Comparison of ENCODE assay signal across 7 cellular contexts in genomic region chr1:166479052-166479631, GRCh38.
DNase-seq lines count a peak whose midpoint lies in the region; TF ChIP-seq lines count a peak whose summit lies in the region.

No MANE protein-coding gene starts in this region.

- peak; percentile 20 for DNase-seq in GM10266 (ENCODE audit: extremely low spot score)
- DNase-seq in NCI-H226, result peak; percentile 3
- DNase-seq in activated CD4-positive, alpha-beta T cell treated with anti-CD3 and anti-CD28 coated beads, Interleukin-2, amount 50 U/mL, for 4 hours, result peak; percentile 33 to 41
- peak; percentile 45 to 73 for DNase-seq in erythroblast (lab: John Stamatoyannopoulos, UW)
- DNase-seq in neural crest cell (ENCODE audit: low read depth, low spot score), result peak; percentile 54
- no peak for DNase-seq in type B pancreatic cell (ENCODE audit: extremely low spot score, unreplicated experiment)

- H3K27ac Mint-ChIP-seq in neural crest cell (ENCODE audit: unreplicated experiment), result no peak overlapping the region
- H3K27ac Mint-ChIP-seq in type B pancreatic cell, result no peak overlapping the region

- H3K36me3 Mint-ChIP-seq in neural crest cell (ENCODE audit: low read depth) (no peaks in the 10 kb centered on the region), type B pancreatic cell (no peaks in the 10 kb centered on the region)

- no peak overlapping the region for H3K27ac ChIP-seq in HEK293 (ENCODE audit: extremely low read depth, low read depth, low read length)

- H3K4me3 Mint-ChIP-seq in neural crest cell, result no peak overlapping the region
- H3K4me3 Mint-ChIP-seq in type B pancreatic cell, result no peak overlapping the region

- peaks cover 25% of the 10 kb centered on the region for H3K27me3 Mint-ChIP-seq in neural crest cell (ENCODE audit: low read depth)
- H3K27me3 Mint-ChIP-seq in type B pancreatic cell, result no peaks in the 10 kb centered on the region

- CTCF ChIA-PET in HEK293 (lab: Yijun Ruan, JAX), result interaction anchor here (0.6 to 2.9 kb wide), 33 partner anchors 9 to 1655 kb away, joined by 3 to 19 read pairs (median 3); no protein-coding TSS in a partner anchor

- no peaks in the 10 kb centered on the region for H3K9me3 ChIP-seq in HEK293 (ENCODE audit: control insufficient read depth, insufficient read depth, low read depth, low read length)

- TF ChIP-seq POLR2A in erythroblast (IDR thresholded peaks at IDR 0.05; ENCODE audit: low read length), result no peak

- no peaks in the 10 kb centered on the region for H3K4me1 Mint-ChIP-seq in neural crest cell
- H3K4me1 Mint-ChIP-seq in type B pancreatic cell (ENCODE audit: unreplicated experiment), result no peaks in the 10 kb centered on the region

- no peaks in the 10 kb centered on the region for H3K4me1 ChIP-seq in HEK293 (ENCODE audit: control insufficient read depth, insufficient read depth, low read length)

- POLR2A ChIA-PET in HEK293 (lab: Yijun Ruan, JAX), result no interaction called here

- H3K4me3 ChIP-seq in HEK293 (ENCODE audit: low read depth, low read length), result no peak overlapping the region

- H3K9me3 Mint-ChIP-seq in neural crest cell (no peaks in the 10 kb centered on the region), type B pancreatic cell (no peaks in the 10 kb centered on the region)

- peak; percentile 84 for TF ChIP-seq CTCF in GM10266 (IDR thresholded peaks at IDR 0.05; ENCODE audit: control insufficient read depth, insufficient read depth, low read depth, missing control alignments)
- no peak for TF ChIP-seq CTCF in HEK293 (tag by site-specific recombination; IDR thresholded peaks at IDR 0.05)
- peak; percentile 90 for TF ChIP-seq CTCF in neural crest cell (conservative IDR thresholded peaks at IDR 0.05)
- peak; percentile 93 for TF ChIP-seq CTCF in type B pancreatic cell (conservative IDR thresholded peaks at IDR 0.05)

- H3K36me3 ChIP-seq in HEK293 (ENCODE audit: control insufficient read depth in 2 of 2, insufficient read depth in 1 of 2, low read length in 2 of 2), result no peaks in the 10 kb centered on the region

TF ChIP-seq in HEK293, 187 proteins besides CTCF, POLR2A, EP300 and RAD21:
- TF ChIP-seq ZNF654 (tag by site-specific recombination; IDR thresholded peaks at IDR 0.05; ENCODE audit: low read depth), result peak; percentile 50
- no peak for TF ChIP-seq ZNF580 (tag by site-specific recombination; IDR thresholded peaks at IDR 0.05)
- no peak for TF ChIP-seq IKZF3 (tag by site-specific recombination; IDR thresholded peaks at IDR 0.05)
- TF ChIP-seq ZNF350 (tag by site-specific recombination; IDR thresholded peaks at IDR 0.05), result no peak
- TF ChIP-seq SP7 (tag by site-specific recombination; IDR thresholded peaks at IDR 0.05), result no peak
- TF ChIP-seq ZNF354C (tag by site-specific recombination; IDR thresholded peaks at IDR 0.05; ENCODE audit: borderline replicate concordance, low read depth), result no peak
- no peak for TF ChIP-seq ZNF24 (tag by site-specific recombination; IDR thresholded peaks at IDR 0.05)
